8 cellular contexts compared by ENCODE assay signal in the genomic region with DNA sequence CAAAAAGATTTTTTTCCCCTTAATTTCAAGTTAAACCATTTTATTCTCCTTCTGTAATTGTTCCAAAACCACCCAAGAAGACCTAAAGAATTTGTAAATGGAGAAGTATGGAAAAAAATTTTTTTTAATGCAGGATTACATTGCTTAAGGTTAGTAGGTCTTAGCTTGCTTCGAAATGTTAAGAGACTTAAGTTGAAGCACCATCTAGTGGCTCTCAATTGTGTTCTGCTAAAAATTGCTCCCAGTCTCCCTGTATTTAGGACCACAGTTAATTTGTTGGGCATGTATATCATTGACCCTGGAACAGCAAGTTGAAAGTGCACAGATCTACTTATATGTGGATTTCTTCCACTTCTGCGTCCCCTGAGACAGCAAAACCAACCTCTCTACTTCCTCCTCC. TPM values are rescaled to one million over a fixed set of nuclear protein-coding genes. Genes with fewer than 3 reads are reported as not detected.
DNase-seq lines count a peak whose midpoint lies in the region; ATAC-seq, FAIRE-seq and TF ChIP-seq lines count a peak whose summit lies in the region.

No MANE protein-coding gene starts in this region.

- TF ChIP-seq POLR2A in H1 (IDR thresholded peaks at IDR 0.05; ENCODE audit: control extremely low read depth in 1 of 2, low read depth in 2 of 2, low read length in 2 of 2) = no peak

- peak; percentile 71 for FAIRE-seq in H1 (lab: Jason Lieb, UNC)

- H2AK5ac ChIP-seq in H1 (ENCODE audit: low read depth, low read length) = no peak overlapping the region

- H3K27ac Mint-ChIP-seq in neural crest cell (ENCODE audit: unreplicated experiment) = no peak overlapping the region

- no peaks in the 10 kb centered on the region for H3K36me3 Mint-ChIP-seq in neural crest cell (ENCODE audit: low read depth)

- no peak overlapping the region for H2BK5ac ChIP-seq in H1 (ENCODE audit: low read depth, low read length)

- H3K4me3 ChIP-seq in H1 (ENCODE audit: extremely low read depth in 1 of 4, insufficient read depth in 2 of 4, low read depth in 3 of 4, low read length in 4 of 4) = no peak overlapping the region

- no peaks in the 10 kb centered on the region for H3K79me1 ChIP-seq in H1 (ENCODE audit: low read depth, low read length)

- H2BK12ac ChIP-seq in H1 (ENCODE audit: low read depth, low read length) = no peak overlapping the region

- no peaks in the 10 kb centered on the region for H3K4me1 Mint-ChIP-seq in neural crest cell

- H3K27me3 ChIP-seq in H1 (replicated peaks in 1 of 4; ENCODE audit: control insufficient read depth in 3 of 4, extremely low read depth in 1 of 4, insufficient read depth in 3 of 4, low read length in 3 of 4) = no peaks in the 10 kb centered on the region

- H3K4me2 ChIP-seq in H1 (ENCODE audit: insufficient read depth in 1 of 2, low read depth in 2 of 2, low read length in 2 of 2) = no peak overlapping the region

- H4K8ac ChIP-seq in H1 (ENCODE audit: extremely low read depth, insufficient read depth, low read length) = no peak overlapping the region

- no peak overlapping the region for H3K9ac ChIP-seq in H1 (replicated peaks in 1 of 4; ENCODE audit: extremely low read depth in 1 of 4, low read depth in 3 of 4, low read length in 3 of 4)

- peaks cover 2% of the 10 kb centered on the region for H3K9me3 Mint-ChIP-seq in neural crest cell

- ATAC-seq in GM18520 (IDR thresholded peaks at IDR 0.05; ENCODE audit: unreplicated experiment) = no peak

- no peaks in the 10 kb centered on the region for H3K4me1 ChIP-seq in H1 (replicated peaks in 1 of 4; ENCODE audit: control insufficient read depth in 3 of 4, insufficient read depth in 4 of 4, low read length in 3 of 4)

- no peak for TF ChIP-seq EP300 in H1 (IDR thresholded peaks at IDR 0.05; ENCODE audit: borderline replicate concordance in 1 of 2, low read depth in 2 of 2, low read length in 2 of 2)

- 0 out of 4 replicates have a peak, but pooled peaks cover 0 to 3% of the 10 kb centered on the region in 2 experiments for H3K9me3 ChIP-seq in H1 (ENCODE audit: insufficient read depth in 2 of 2, low read depth in 1 of 2, low read length in 1 of 2)

- H3K4ac ChIP-seq in H1 (replicated peaks; ENCODE audit: insufficient read length, low read depth, low read length) = no peak overlapping the region

- H4K20me1 ChIP-seq in H1 (replicated peaks in 1 of 2; ENCODE audit: control insufficient read depth in 1 of 2, insufficient read depth in 2 of 2, low read length in 2 of 2) = no peaks in the 10 kb centered on the region

- no peak overlapping the region for H4K91ac ChIP-seq in H1 (replicated peaks; ENCODE audit: insufficient read length, low read length)

- no peak overlapping the region for H2BK15ac ChIP-seq in H1 (ENCODE audit: low read length)

- H3K56ac ChIP-seq in H1 (replicated peaks; ENCODE audit: insufficient read length, low read depth, low read length) = no peak overlapping the region

- no peak overlapping the region for H2BK120ac ChIP-seq in H1 (replicated peaks; ENCODE audit: low read depth, low read length)

- H3K23me2 ChIP-seq in H1 (ENCODE audit: low read depth, low read length) = no peaks in the 10 kb centered on the region

- no peak overlapping the region for H3K4me3 Mint-ChIP-seq in neural crest cell

- no peaks in the 10 kb centered on the region for H3K27me3 Mint-ChIP-seq in neural crest cell (ENCODE audit: low read depth)

- H3K14ac ChIP-seq in H1 (ENCODE audit: insufficient read length) = no peak overlapping the region

- no peaks in the 10 kb centered on the region for H3K36me3 ChIP-seq in H1 (ENCODE audit: control insufficient read depth in 2 of 4, insufficient read depth in 4 of 4, low read length in 3 of 4)

- peak; percentile 16 for DNase-seq in Daoy (ENCODE audit: low read depth)
- peak; percentile 86 for DNase-seq in MV-4-11 (lab: John Stamatoyannopoulos, UW)
- no peak for DNase-seq in H1 (ENCODE audit: low read depth in 1 of 2, low spot score in 2 of 2)
- no peak for DNase-seq in neural crest cell (ENCODE audit: low read depth, low spot score)
- no peak for DNase-seq in HuH-7.5 (ENCODE audit: low spot score)
- DNase-seq in GM19238 (ENCODE audit: insufficient read length, low spot score) = no peak
- DNase-seq in NCI-H345 (lab: John Stamatoyannopoulos, UW) = no peak

- no peak overlapping the region for H2AFZ ChIP-seq in H1 (ENCODE audit: low read length)

- H4K5ac ChIP-seq in H1 (ENCODE audit: insufficient read length, low read depth, low read length) = no peak overlapping the region

- H3K18ac ChIP-seq in H1 (ENCODE audit: extremely low read depth, low read length) = no peak overlapping the region

- POLR2A ChIA-PET in H1 (lab: Charles Lee; ENCODE audit: partially characterized antibody) = interaction anchor here (0.8 to 1.0 kb wide), 2 partner anchors 173 to 177 kb away, joined by 3 to 7 read pairs; a partner anchor contains a TSS

- no peak overlapping the region for H2BK20ac ChIP-seq in H1 (ENCODE audit: low read length)

- 79% methylated on average over 2 of the region's 2 CpGs; no CpG with 5 or more reads in 1 of the 2 experiments for WGBS in H1 (ENCODE audit: extremely low coverage in 1 of 2, insufficient coverage in 1 of 2, insufficient read length in 1 of 2, insufficient replicate concordance in 2 of 2, low coverage in 1 of 2, low lambda C conversion rate in 2 of 2, missing lambda C conversion rate in 1 of 2), 2 experiments

- CTCF ChIA-PET in H1 (lab: Charles Lee; ENCODE audit: partially characterized antibody) = interaction anchor here (0.8 to 4.4 kb wide), 21 partner anchors 10 to 373 kb away, joined by 3 to 32 read pairs (median 4); a partner anchor contains a TSS

- peak; percentile 60 to 75 for TF ChIP-seq RAD21 in H1 (IDR thresholded peaks at IDR 0.05 in 1 of 2, conservative IDR thresholded peaks at IDR 0.05 in 1 of 2; ENCODE audit: low read depth in 2 of 2, low read length in 2 of 2)

- H3K27ac ChIP-seq in H1 (ENCODE audit: low read depth, low read length) = no peak overlapping the region

- H3K79me2 ChIP-seq in H1 (ENCODE audit: control insufficient read depth in 1 of 2, insufficient read depth in 2 of 2, low read length in 2 of 2) = no peaks in the 10 kb centered on the region

- H3K23ac ChIP-seq in H1 (ENCODE audit: insufficient read length) = no peak overlapping the region

- TF ChIP-seq CTCF in H1 (IDR thresholded peaks at IDR 0.05; ENCODE audit: control extremely low read depth in 1 of 3, insufficient read depth in 1 of 3, low read depth in 1 of 3, low read length in 3 of 3) (peak in 2 of 3 experiments; percentile 30 to 42; a peak in 2 of 4 replicates), neural crest cell (conservative IDR thresholded peaks at IDR 0.05) (peak; percentile 55)

TF ChIP-seq in H1, 55 proteins besides CTCF, POLR2A, EP300 and RAD21:
- no peak for TF ChIP-seq CEBPB (IDR thresholded peaks at IDR 0.05; ENCODE audit: low read depth, low read length)
- no peak for TF ChIP-seq YY1 (IDR thresholded peaks at IDR 0.05; ENCODE audit: low read depth, low read length)
- TF ChIP-seq CREB1 (IDR thresholded peaks at IDR 0.05) = no peak
- no peak for TF ChIP-seq RNF2 (IDR thresholded peaks at IDR 0.05; ENCODE audit: borderline replicate concordance, low read depth, low read length, missing control alignments, poor library complexity, severe bottlenecking)
- TF ChIP-seq FOSL1 (IDR thresholded peaks at IDR 0.05; ENCODE audit: insufficient read depth, low read depth, low read length) = no peak
- TF ChIP-seq TCF12 (IDR thresholded peaks at IDR 0.05; ENCODE audit: low read depth, low read length) = no peak
- no peak for TF ChIP-seq JUND (IDR thresholded peaks at IDR 0.05; ENCODE audit: low read length)
- no peak for TF ChIP-seq EGR1 (IDR thresholded peaks at IDR 0.05; ENCODE audit: borderline replicate concordance, low read depth, low read length)
- TF ChIP-seq RXRA (IDR thresholded peaks at IDR 0.05; ENCODE audit: insufficient read depth, low read depth, low read length) = no peak
- TF ChIP-seq KDM5A (IDR thresholded peaks at IDR 0.05; ENCODE audit: low read length) = no peak
- TF ChIP-seq, protein P1, sequence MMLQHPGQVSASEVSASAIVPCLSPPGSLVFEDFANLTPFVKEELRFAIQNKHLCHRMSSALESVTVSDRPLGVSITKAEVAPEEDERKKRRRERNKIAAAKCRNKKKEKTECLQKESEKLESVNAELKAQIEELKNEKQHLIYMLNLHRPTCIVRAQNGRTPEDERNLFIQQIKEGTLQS (IDR thresholded peaks at IDR 0.05; ENCODE audit: insufficient read depth, low read depth, low read length) = no peak
- TF ChIP-seq SIRT6 (IDR thresholded peaks at IDR 0.05; ENCODE audit: low read length) = no peak
- no peak for TF ChIP-seq CTBP2 (IDR thresholded peaks at IDR 0.05; ENCODE audit: borderline replicate concordance, insufficient read depth, insufficient read length, low read length)
- no peak for TF ChIP-seq TBP (IDR thresholded peaks at IDR 0.05; ENCODE audit: low read depth, low read length)
- TF ChIP-seq, protein P2, sequence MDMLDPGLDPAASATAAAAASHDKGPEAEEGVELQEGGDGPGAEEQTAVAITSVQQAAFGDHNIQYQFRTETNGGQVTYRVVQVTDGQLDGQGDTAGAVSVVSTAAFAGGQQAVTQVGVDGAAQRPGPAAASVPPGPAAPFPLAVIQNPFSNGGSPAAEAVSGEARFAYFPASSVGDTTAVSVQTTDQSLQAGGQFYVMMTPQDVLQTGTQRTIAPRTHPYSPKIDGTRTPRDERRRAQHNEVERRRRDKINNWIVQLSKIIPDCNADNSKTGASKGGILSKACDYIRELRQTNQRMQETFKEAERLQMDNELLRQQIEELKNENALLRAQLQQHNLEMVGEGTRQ (IDR thresholded peaks at IDR 0.05; ENCODE audit: low read length) = no peak

RNA-seq across cellular contexts. Expression of a gene that starts 32.4 kb away (rescaled TPM):
- not detected in 2 replicates for total RNA-seq in Daoy (2014; rRNA removed; shearing (Covaris generic))
- not detected in 2 replicates for total RNA-seq in H1 (2021; fragmentation: NEBNext Ultra II Directional; extraction: Animal tissue kit (Norgen Biotek cat#: 25700))
- not detected in 2 replicates for polyA plus RNA-seq in H1 (2011; rRNA removed)
- not detected for polyA plus RNA-seq in H1 (2011; cell fraction: cytosol; rRNA removed)
- not detected for polyA plus RNA-seq in H1 (2011; cell fraction: nucleus; rRNA removed)
- not detected in 4 replicates for polyA plus RNA-seq in H1 (2012, experiment 1 of 2)
- polyA plus RNA-seq in H1 (2012, experiment 2 of 2) = not detected
- not detected for polyA plus RNA-seq in H1 (2013, experiment 1 of 2)
- polyA plus RNA-seq in H1 (2013, experiment 2 of 2) = not detected
- polyA minus RNA-seq in H1 (2011; rRNA and poly(A)+ RNA removed) = not detected in 2 replicates
- not detected for polyA minus RNA-seq in H1 (2011; cell fraction: cytosol; rRNA and poly(A)+ RNA removed)
- polyA minus RNA-seq in H1 (2011; cell fraction: nucleus; rRNA and poly(A)+ RNA removed) = not detected
- total RNA-seq in neural crest cell = not detected in 2 replicates

Comparison
In these comparisons a context has a peak if more than half of its experiments do, and no peak if none do; other contexts are left out.
1. DNase-seq: peak in Daoy (single experiment) and MV-4-11 (single experiment); none in H1 (0 of 2), neural crest cell (single experiment), HuH-7.5 (single experiment), GM19238 (single experiment) and NCI-H345 (single experiment).